ENCODE assay signal across 9 cellular contexts in genomic region chr6:77362055-77362454, GRCh38.
"Had no signal": no experiment of that assay in that cellular context is flagged by ENCODE, and none has a peak within 500 bp of the region (broad histone marks: within the 10 kb centered on the region; RNA-seq: fewer than 3 reads in every experiment).

No MANE protein-coding gene starts in this region.

- H3K27ac ChIP-seq: HL-60, KMS-11 had no signal

- H3K27ac Mint-ChIP-seq: IgD-negative memory B cell had no signal

- H3K27me3 Mint-ChIP-seq: IgD-negative memory B cell had no signal

- H3K9ac ChIP-seq: KMS-11 had no signal

- H3K36me3 Mint-ChIP-seq: IgD-negative memory B cell had no signal

- DNase-seq: IMR-90, Karpas-422, KBM-7, KG1 had no signal

- FAIRE-seq: HepG2, HTR-8/SVneo had no signal

- H3K4me2 ChIP-seq: KMS-11 had no signal

- ATAC-seq: HepG2 had no signal

- H3K4me1 Mint-ChIP-seq: IgD-negative memory B cell had no signal

- H3K4me3 Mint-ChIP-seq: IgD-negative memory B cell had no signal
